ENCODE assay signal across 8 cellular contexts in the genomic region with DNA sequence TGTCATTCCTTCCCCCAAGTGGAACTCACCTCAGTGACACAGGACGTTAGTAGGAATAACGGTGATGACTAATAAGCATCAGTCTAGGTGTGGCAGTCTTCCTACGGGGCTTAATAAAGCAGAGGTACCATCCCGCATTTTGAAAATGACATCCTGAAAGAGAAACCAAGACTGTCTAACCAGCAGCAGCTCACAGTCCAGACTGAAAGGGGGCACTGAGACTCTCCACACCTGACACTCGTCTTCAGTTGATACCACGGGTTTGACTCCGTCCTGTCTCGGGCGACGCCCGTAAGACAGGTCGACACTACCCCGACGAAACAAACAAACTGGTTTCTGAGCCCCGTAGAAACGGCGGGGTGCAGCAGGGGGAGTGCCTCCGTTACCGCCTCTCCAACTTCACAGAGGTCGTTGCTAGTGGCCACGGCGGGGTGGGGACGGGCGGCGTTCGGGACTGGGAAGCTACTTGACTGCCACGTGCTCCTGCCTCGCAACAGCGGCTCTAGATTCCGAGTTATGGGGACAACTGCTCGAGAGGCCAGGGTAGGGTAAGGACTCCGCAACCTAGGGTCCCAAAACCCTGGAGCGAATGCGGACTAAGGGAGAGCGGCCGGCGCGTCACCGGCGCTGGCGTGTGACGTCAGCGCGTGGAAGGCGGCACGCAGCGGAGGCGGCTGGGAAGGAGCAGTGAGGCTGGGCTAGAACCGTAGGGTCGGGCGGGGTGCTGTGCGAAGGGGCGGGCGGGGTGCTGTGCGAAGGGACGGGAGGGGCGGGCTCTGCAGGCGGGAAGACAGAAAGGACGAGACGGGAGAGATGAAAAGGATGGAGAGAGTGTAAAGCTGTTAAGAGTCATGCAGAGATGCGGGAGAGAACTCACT. TPM values are rescaled to one million over a fixed set of nuclear protein-coding genes. Genes with fewer than 3 reads are reported as not detected.
DNase-seq lines count a peak whose midpoint lies in the region; ATAC-seq and TF ChIP-seq lines count a peak whose summit lies in the region.

A gene with protein sequence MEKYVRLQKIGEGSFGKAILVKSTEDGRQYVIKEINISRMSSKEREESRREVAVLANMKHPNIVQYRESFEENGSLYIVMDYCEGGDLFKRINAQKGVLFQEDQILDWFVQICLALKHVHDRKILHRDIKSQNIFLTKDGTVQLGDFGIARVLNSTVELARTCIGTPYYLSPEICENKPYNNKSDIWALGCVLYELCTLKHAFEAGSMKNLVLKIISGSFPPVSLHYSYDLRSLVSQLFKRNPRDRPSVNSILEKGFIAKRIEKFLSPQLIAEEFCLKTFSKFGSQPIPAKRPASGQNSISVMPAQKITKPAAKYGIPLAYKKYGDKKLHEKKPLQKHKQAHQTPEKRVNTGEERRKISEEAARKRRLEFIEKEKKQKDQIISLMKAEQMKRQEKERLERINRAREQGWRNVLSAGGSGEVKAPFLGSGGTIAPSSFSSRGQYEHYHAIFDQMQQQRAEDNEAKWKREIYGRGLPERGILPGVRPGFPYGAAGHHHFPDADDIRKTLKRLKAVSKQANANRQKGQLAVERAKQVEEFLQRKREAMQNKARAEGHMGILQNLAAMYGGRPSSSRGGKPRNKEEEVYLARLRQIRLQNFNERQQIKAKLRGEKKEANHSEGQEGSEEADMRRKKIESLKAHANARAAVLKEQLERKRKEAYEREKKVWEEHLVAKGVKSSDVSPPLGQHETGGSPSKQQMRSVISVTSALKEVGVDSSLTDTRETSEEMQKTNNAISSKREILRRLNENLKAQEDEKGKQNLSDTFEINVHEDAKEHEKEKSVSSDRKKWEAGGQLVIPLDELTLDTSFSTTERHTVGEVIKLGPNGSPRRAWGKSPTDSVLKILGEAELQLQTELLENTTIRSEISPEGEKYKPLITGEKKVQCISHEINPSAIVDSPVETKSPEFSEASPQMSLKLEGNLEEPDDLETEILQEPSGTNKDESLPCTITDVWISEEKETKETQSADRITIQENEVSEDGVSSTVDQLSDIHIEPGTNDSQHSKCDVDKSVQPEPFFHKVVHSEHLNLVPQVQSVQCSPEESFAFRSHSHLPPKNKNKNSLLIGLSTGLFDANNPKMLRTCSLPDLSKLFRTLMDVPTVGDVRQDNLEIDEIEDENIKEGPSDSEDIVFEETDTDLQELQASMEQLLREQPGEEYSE (N-terminal part only) (minus strand): TSS at position 593 of the 878 bp plus-strand sequence. CDS start 9,953 bp downstream, outside the sequence.

- no peaks in the 10 kb centered on the region for H3K9me3 ChIP-seq in HUES48 (ENCODE audit: control insufficient read depth, insufficient read depth, low read length)
- H3K9me3 ChIP-seq in NT2/D1 (ENCODE audit: insufficient read depth, low read length), result no peaks in the 10 kb centered on the region
- no peaks in the 10 kb centered on the region for H3K9me3 ChIP-seq in endodermal cell (ENCODE audit: control insufficient read depth, low read length)
- H3K9me3 ChIP-seq in mesodermal cell (ENCODE audit: control insufficient read depth, low read length), result no peaks in the 10 kb centered on the region

- no peaks in the 10 kb centered on the region for H3K27me3 Mint-ChIP-seq in activated CD8-positive, alpha-beta memory T cell treated with anti-CD3 and anti-CD28 coated beads, Interleukin-2, amount 10 ng/mL, durations not matched to agents 7 days and 5 days
- H3K27me3 Mint-ChIP-seq in endodermal cell (ENCODE audit: insufficient read depth), result no peaks in the 10 kb centered on the region

- ATAC-seq in GM21390 (IDR thresholded peaks at IDR 0.05; ENCODE audit: unreplicated experiment), result peak; percentile 91
- peak; percentile 94 for ATAC-seq in activated CD8-positive, alpha-beta memory T cell treated with anti-CD3 and anti-CD28 coated beads, Interleukin-2, amount 10 ng/mL, durations not matched to agents 7 days and 5 days

- no peaks in the 10 kb centered on the region for H3K9me3 Mint-ChIP-seq in activated CD8-positive, alpha-beta memory T cell treated with anti-CD3 and anti-CD28 coated beads, Interleukin-2, amount 10 ng/mL, durations not matched to agents 7 days and 5 days (ENCODE audit: low read depth)
- no peaks in the 10 kb centered on the region for H3K9me3 Mint-ChIP-seq in endodermal cell

- CTCF ChIA-PET in activated CD8-positive, alpha-beta memory T cell treated with anti-CD3 and anti-CD28 coated beads, Interleukin-2, amount 10 ng/mL, durations not matched to agents 7 days and 5 days (lab: Charles Lee), result interaction anchor here (1.1 to 1.9 kb wide), 15 partner anchors 9 to 435 kb away, joined by 3 to 10 read pairs (median 4); a partner anchor contains a TSS

- TF ChIP-seq CTCF in endodermal cell (conservative IDR thresholded peaks at IDR 0.05), result no peak

- peaks cover 7% of the 10 kb centered on the region for H3K36me3 Mint-ChIP-seq in activated CD8-positive, alpha-beta memory T cell treated with anti-CD3 and anti-CD28 coated beads, Interleukin-2, amount 10 ng/mL, durations not matched to agents 7 days and 5 days
- H3K36me3 Mint-ChIP-seq in endodermal cell (ENCODE audit: low read depth), result peaks cover 3% of the 10 kb centered on the region

- H3K9ac ChIP-seq in HUES48 (ENCODE audit: low read depth, low read length) (peak within 1 kb of the TSS; percentile 88), NT2/D1 (ENCODE audit: insufficient read length, low read depth) (peak within 1 kb of the TSS; percentile 90), endodermal cell (ENCODE audit: extremely low read depth, low read length, poor library complexity, severe bottlenecking) (peak within 1 kb of the TSS; percentile 90)

- 0 to 1% methylated on average over 20 to 61 of the region's 61 CpGs for WGBS in endodermal cell (ENCODE audit: insufficient coverage in 1 of 2, insufficient read length in 1 of 2), 2 experiments
- WGBS in mesodermal cell (ENCODE audit: insufficient coverage in 2 of 2), 2 experiments, result 0% methylated on average over 42 to 52 of the region's 61 CpGs

- no peaks in the 10 kb centered on the region for H3K36me3 ChIP-seq in HUES48 (ENCODE audit: control insufficient read depth, insufficient read depth, low read length)
- no peaks in the 10 kb centered on the region for H3K36me3 ChIP-seq in NT2/D1 (ENCODE audit: insufficient read depth, insufficient read length, low read length)
- H3K36me3 ChIP-seq in endodermal cell (ENCODE audit: control insufficient read depth, insufficient read depth, low read length), result no peaks in the 10 kb centered on the region
- no peaks in the 10 kb centered on the region for H3K36me3 ChIP-seq in mesodermal cell (ENCODE audit: control insufficient read depth, insufficient read depth, low read length)

- H3K27me3 ChIP-seq in HUES48 (ENCODE audit: control insufficient read depth, insufficient read depth, low read length), result no peaks in the 10 kb centered on the region
- no peaks in the 10 kb centered on the region for H3K27me3 ChIP-seq in NT2/D1 (ENCODE audit: insufficient read depth, insufficient read length)
- no peaks in the 10 kb centered on the region for H3K27me3 ChIP-seq in endodermal cell (ENCODE audit: control insufficient read depth, insufficient read depth, low read length, poor library complexity, severe bottlenecking)

- peaks cover 48% of the 10 kb centered on the region for H3K4me1 Mint-ChIP-seq in activated CD8-positive, alpha-beta memory T cell treated with anti-CD3 and anti-CD28 coated beads, Interleukin-2, amount 10 ng/mL, durations not matched to agents 7 days and 5 days
- peaks cover 11% of the 10 kb centered on the region for H3K4me1 Mint-ChIP-seq in endodermal cell

- H3K4me3 ChIP-seq in HUES48 (ENCODE audit: low read depth, low read length) (peak within 1 kb of the TSS; percentile 94), NT2/D1 (ENCODE audit: insufficient read length, low read depth) (peak within 1 kb of the TSS; percentile 79), endodermal cell (ENCODE audit: low read length) (peak within 1 kb of the TSS; percentile 97), mesodermal cell (ENCODE audit: extremely low read depth, insufficient read depth, low read length, poor library complexity, severe bottlenecking) (peak within 1 kb of the TSS; percentile 79)

- peak within 1 kb of the TSS; percentile 94 for H3K4me3 Mint-ChIP-seq in activated CD8-positive, alpha-beta memory T cell treated with anti-CD3 and anti-CD28 coated beads, Interleukin-2, amount 10 ng/mL, durations not matched to agents 7 days and 5 days
- H3K4me3 Mint-ChIP-seq in endodermal cell, result peak within 1 kb of the TSS; percentile 95

- H3K27ac Mint-ChIP-seq in activated CD8-positive, alpha-beta memory T cell treated with anti-CD3 and anti-CD28 coated beads, Interleukin-2, amount 10 ng/mL, durations not matched to agents 7 days and 5 days, result peak within 1 kb of the TSS; percentile 95
- H3K27ac Mint-ChIP-seq in endodermal cell, result peak within 1 kb of the TSS; percentile 99

- H3K27ac ChIP-seq in HUES48 (ENCODE audit: low read depth, low read length) (peak within 1 kb of the TSS; percentile 96), endodermal cell (ENCODE audit: low read depth, low read length) (peak within 1 kb of the TSS; percentile 90), mesodermal cell (ENCODE audit: low read depth, low read length, severe bottlenecking) (peak within 1 kb of the TSS; percentile 92)

- H3K4me1 ChIP-seq in HUES48 (ENCODE audit: control insufficient read depth, insufficient read depth, low read length) (peaks cover 13% of the 10 kb centered on the region; the same call in 1 of the 2 replicates), NT2/D1 (ENCODE audit: insufficient read depth, insufficient read length) (no peaks in the 10 kb centered on the region), endodermal cell (ENCODE audit: control insufficient read depth, insufficient read depth, low read length) (peaks cover 4% of the 10 kb centered on the region), mesodermal cell (ENCODE audit: control insufficient read depth, insufficient read depth, low read length, poor library complexity, severe bottlenecking) (no peaks in the 10 kb centered on the region)

- DNase-seq in COR-L47 (lab: John Stamatoyannopoulos, UW) (peak; percentile 82), NT2/D1 (ENCODE audit: low read depth, low spot score) (peak; percentile 71), endodermal cell (peak; percentile 94)
- DNase-seq in activated CD8-positive, alpha-beta memory T cell treated with anti-CD3 and anti-CD28 coated beads, Interleukin-2, amount 10 ng/mL, durations not matched to agents 7 days and 5 days, result peak; percentile 94
- peak; percentile 74 to 77 for DNase-seq in stimulated activated CD8-positive, alpha-beta memory T cell treated with anti-CD3 and anti-CD28 coated beads, Interleukin-15, amount 100 ng/mL, for 4 hours (ENCODE audit: low read depth in 2 of 2)

RNA-seq across cellular contexts. Expression of the gene that starts here (rescaled TPM):
- total RNA-seq in activated CD8-positive, alpha-beta memory T cell treated with anti-CD3 and anti-CD28 coated beads, Interleukin-2, amount 10 ng/mL, durations not matched to agents 7 days and 5 days, result 10 to 100 TPM; 12.9 to 21.6 TPM
- 10 to 100 TPM; 12.2 to 15.1 TPM for total RNA-seq in endodermal cell
- polyA plus RNA-seq in endodermal cell (2013, experiment 1 of 2), result 11.4 TPM
- polyA plus RNA-seq in endodermal cell (2013, experiment 2 of 2), result 11.9 TPM
- 9.6 TPM for polyA plus RNA-seq in mesodermal cell (2013, experiment 1 of 2)
- polyA plus RNA-seq in mesodermal cell (2013, experiment 2 of 2), result 11.7 TPM

Comparison
In these comparisons a context has a peak if more than half of its experiments do, and no peak if none do; other contexts are left out.
1. Peak in every context shown above with its lines: DNase-seq, ATAC-seq, H3K4me3 ChIP-seq and H3K27ac ChIP-seq.